In genomic region chr3:5192568-5193319, GRCh38 we compare ENCODE assay signal across 10 cellular contexts. TPM values are rescaled to one million over a fixed set of nuclear protein-coding genes. Genes with fewer than 3 reads are reported as not detected.
A peak's percentile ranks its signal among the peaks of the same experiment; 100 is the strongest.
DNase-seq lines count a peak whose midpoint lies in the region; ATAC-seq and TF ChIP-seq lines count a peak whose summit lies in the region.
"Had no signal": no experiment of that assay in that cellular context is flagged by ENCODE, and none has a peak within 500 bp of the region (broad histone marks: within the 10 kb centered on the region; RNA-seq: fewer than 3 reads in every experiment).

No MANE protein-coding gene starts in this region.

- TF ChIP-seq CTCF in Loucy (conservative IDR thresholded peaks at IDR 0.05; ENCODE audit: low read length) = no peak
- TF ChIP-seq CTCF in heart left ventricle (IDR thresholded peaks at IDR 0.05) = no peak

- POLR2A ChIA-PET in activated CD4-positive, alpha-beta memory T cell treated with anti-CD3 and anti-CD28 coated beads for 36 hours (lab: Charles Lee) = interaction anchor here (1.0 to 8.4 kb wide), 4 partner anchors 68 to 349 kb away, joined by 4 to 119 read pairs (median 6); partner anchors contain the start of genes ARL8B and BHLHE40

- H3K27ac ChIP-seq in BLaER1 treated with 17β-estradiol and CSF1 and Interleukin-3, amounts not matched to agents 10 nM and 100 nM = peak overlapping the region; percentile 98 to 100 (median 100); a peak in 21 of 22 replicates
- H3K27ac ChIP-seq in heart left ventricle = peak overlapping the region in 1 of 12 donors; percentile 68
- H3K27ac ChIP-seq: thyroid gland had no signal

- no peaks in the 10 kb centered on the region for H3K27me3 ChIP-seq in BLaER1 treated with 17β-estradiol and CSF1 and Interleukin-3, amounts not matched to agents 10 nM and 100 nM
- H3K27me3 ChIP-seq in Loucy (ENCODE audit: insufficient read depth, low read length, poor library complexity, severe bottlenecking) (peaks cover 5% of the 10 kb centered on the region), heart left ventricle (no peaks in the 10 kb centered on the region)
- H3K27me3 ChIP-seq: thyroid gland had no signal

- peaks cover 49 to 73% (median 67%) of the 10 kb centered on the region in 10 experiments for H3K4me1 ChIP-seq in BLaER1 treated with 17β-estradiol and CSF1 and Interleukin-3, amounts not matched to agents 10 nM and 100 nM
- H3K4me1 ChIP-seq in Loucy (ENCODE audit: insufficient read depth, low read length, poor library complexity, severe bottlenecking) (peaks cover 79% of the 10 kb centered on the region), heart left ventricle (peaks cover 0 to 91% (median 32%) of the 10 kb centered on the region in 12 donors)

- H2AFZ ChIP-seq in Loucy (ENCODE audit: low read length) = no peak overlapping the region
- H2AFZ ChIP-seq: GM23338 had no signal

- peak overlapping the region; percentile 74 for H3K4me3 Mint-ChIP-seq in activated CD4-positive, alpha-beta memory T cell treated with anti-CD3 and anti-CD28 coated beads for 36 hours
- peak overlapping the region in 2 of 5 donors; percentile 12 to 33 for H3K4me3 Mint-ChIP-seq in immature natural killer cell
- H3K4me3 Mint-ChIP-seq: GM23338 had no signal

- peak overlapping the region; percentile 98 for H3K27ac Mint-ChIP-seq in activated CD4-positive, alpha-beta memory T cell treated with anti-CD3 and anti-CD28 coated beads for 36 hours
- peak overlapping the region; percentile 44 to 76 (median 66) for H3K27ac Mint-ChIP-seq in immature natural killer cell
- H3K27ac Mint-ChIP-seq: GM23338 had no signal

- peak; percentile 75 for DNase-seq in activated CD4-positive, alpha-beta memory T cell treated with anti-CD3 and anti-CD28 coated beads for 36 hours
- DNase-seq in immature natural killer cell (no peak), heart left ventricle (no peak), occipital lobe (lab: John Stamatoyannopoulos, UW) (no peak), NCI-H524 (lab: John Stamatoyannopoulos, UW) (no peak)
- DNase-seq: thyroid gland had no signal

- H3K9me2 ChIP-seq in Loucy (replicated peaks; ENCODE audit: low read depth, low read length) = no peaks in the 10 kb centered on the region

- intact Hi-C loops in activated CD4-positive, alpha-beta memory T cell treated with anti-CD3 and anti-CD28 coated beads for 36 hours (cut with micrococcal nuclease) = no loop called here
- intact Hi-C loops in heart left ventricle (cut with DNase I) = no loop called here

- H3K4me2 ChIP-seq in BLaER1 treated with 17β-estradiol and CSF1 and Interleukin-3, amounts not matched to agents 10 nM and 100 nM = peak overlapping the region; percentile 83 to 98 (median 92)
- H3K4me2 ChIP-seq in Loucy (ENCODE audit: low read depth, low read length, poor library complexity, severe bottlenecking) = peak overlapping the region; percentile 74
- H3K4me2 ChIP-seq: GM23338 had no signal

- CTCF ChIA-PET in activated CD4-positive, alpha-beta memory T cell treated with anti-CD3 and anti-CD28 coated beads for 36 hours (lab: Charles Lee) = interaction anchor here (0.7 to 2.5 kb wide), 5 partner anchors 9 to 841 kb away, joined by 3 to 14 read pairs (median 3); partner anchors contain the start of gene ARL8B

- H3K9me3 ChIP-seq in BLaER1 treated with 17β-estradiol and CSF1 and Interleukin-3, amounts not matched to agents 10 nM and 100 nM (replicated peaks in 1 of 11) = no peaks in the 10 kb centered on the region
- H3K9me3 ChIP-seq in Loucy (ENCODE audit: insufficient read depth, low read depth, low read length) (no peaks in the 10 kb centered on the region), heart left ventricle (no peaks in the 10 kb centered on the region)
- H3K9me3 ChIP-seq: thyroid gland had no signal

- H3F3A ChIP-seq in Loucy (ENCODE audit: low read depth) = 0 out of 2 replicates have a peak, but pooled peaks cover 8% of the 10 kb centered on the region

- H3K4me3 ChIP-seq in BLaER1 treated with 17β-estradiol and CSF1 and Interleukin-3, amounts not matched to agents 10 nM and 100 nM = peak overlapping the region; percentile 97 to 100 (median 99)
- peak overlapping the region; percentile 73 for H3K4me3 ChIP-seq in Loucy (ENCODE audit: low read length, poor library complexity, severe bottlenecking)
- no peak overlapping the region for H3K4me3 ChIP-seq in heart left ventricle
- H3K4me3 ChIP-seq: GM23338, thyroid gland had no signal

- peaks cover 20 to 97% (median 75%) of the 10 kb centered on the region in 11 experiments; a peak in 20 of 22 replicates for H4K20me1 ChIP-seq in BLaER1 treated with 17β-estradiol and CSF1 and Interleukin-3, amounts not matched to agents 10 nM and 100 nM
- H4K20me1 ChIP-seq in Loucy (ENCODE audit: insufficient read depth, low read length, poor library complexity, severe bottlenecking) = peaks cover 78% of the 10 kb centered on the region

- peaks cover 99% of the 10 kb centered on the region for H3K79me2 ChIP-seq in Loucy (ENCODE audit: insufficient read depth, low read length)

- peaks cover 68% of the 10 kb centered on the region for H3K4me1 Mint-ChIP-seq in activated CD4-positive, alpha-beta memory T cell treated with anti-CD3 and anti-CD28 coated beads for 36 hours (ENCODE audit: low read depth)
- H3K4me1 Mint-ChIP-seq in immature natural killer cell = peaks cover 81 to 88% of the 10 kb centered on the region in 2 donors

- H3K9ac ChIP-seq in BLaER1 treated with 17β-estradiol and CSF1 and Interleukin-3, amounts not matched to agents 10 nM and 100 nM = peak overlapping the region; percentile 98 to 100 (median 100); a peak in 21 of 22 replicates
- peak overlapping the region; percentile 49 for H3K9ac ChIP-seq in Loucy (ENCODE audit: low read depth, low read length, poor library complexity, severe bottlenecking)

- H3K36me3 ChIP-seq in BLaER1 treated with 17β-estradiol and CSF1 and Interleukin-3, amounts not matched to agents 10 nM and 100 nM = peaks cover 4 to 93% (median 78%) of the 10 kb centered on the region in 11 experiments; a peak in 21 of 22 replicates
- H3K36me3 ChIP-seq in Loucy (ENCODE audit: insufficient read depth, low read length) (peaks cover 6% of the 10 kb centered on the region), heart left ventricle (peaks cover 0 to 12% (median 0%) of the 10 kb centered on the region in 9 donors)
- H3K36me3 ChIP-seq: thyroid gland had no signal

- ATAC-seq in GM21529 (IDR thresholded peaks at IDR 0.05; ENCODE audit: unreplicated experiment) (no peak), heart left ventricle (no peak)
- ATAC-seq: GM23338 had no signal

- no peaks in the 10 kb centered on the region for H3K27me3 Mint-ChIP-seq in activated CD4-positive, alpha-beta memory T cell treated with anti-CD3 and anti-CD28 coated beads for 36 hours
- H3K27me3 Mint-ChIP-seq in immature natural killer cell (ENCODE audit: low read depth in 3 of 3) = peaks cover 0 to 10% (median 7%) of the 10 kb centered on the region in 3 donors

- no peak for TF ChIP-seq POLR2A in heart left ventricle (IDR thresholded peaks at IDR 0.05)

- no peaks in the 10 kb centered on the region for H3K9me3 Mint-ChIP-seq in activated CD4-positive, alpha-beta memory T cell treated with anti-CD3 and anti-CD28 coated beads for 36 hours
- no peaks in the 10 kb centered on the region for H3K9me3 Mint-ChIP-seq in immature natural killer cell
- H3K9me3 Mint-ChIP-seq: GM23338 had no signal

- 93 to 100% (median 95%) methylated on average over 3 of the region's 3 CpGs for WGBS in heart left ventricle, 4 donors

- peaks cover 80% of the 10 kb centered on the region for H3K36me3 Mint-ChIP-seq in activated CD4-positive, alpha-beta memory T cell treated with anti-CD3 and anti-CD28 coated beads for 36 hours
- peaks cover 0 to 5% (median 0%) of the 10 kb centered on the region in 3 donors for H3K36me3 Mint-ChIP-seq in immature natural killer cell

RNA-seq across cellular contexts. Expression of gene EDEM1, which starts 5.2 kb away (rescaled TPM):
- total RNA-seq in activated CD4-positive, alpha-beta memory T cell treated with anti-CD3 and anti-CD28 coated beads for 36 hours = 100 to 1,000 TPM; 192 to 203 TPM
- 10 to 100 TPM; 15.3 to 29.3 (median 24.0) TPM for polyA plus RNA-seq in immature natural killer cell
- 10 to 100 TPM in 5 of 9 donors, 1 to 10 TPM in 4; 6.8 to 24.6 (median 10.9) TPM for total RNA-seq in heart left ventricle
- polyA plus RNA-seq in heart left ventricle = 1 to 10 TPM; 1.9 to 8.4 TPM
- 8.4 TPM for total RNA-seq in occipital lobe

Comparison
In these comparisons a context has a peak if more than half of its experiments do, and no peak if none do; other contexts are left out.
1. H3K4me3 ChIP-seq: peak in BLaER1 treated with 17β-estradiol and CSF1 and Interleukin-3, amounts not matched to agents 10 nM and 100 nM (10 of 10) and Loucy (single experiment); none in heart left ventricle (0 of 12).
2. RNA of gene EDEM1, which starts 5.2 kb away (total RNA-seq): 192 to 203 TPM in activated CD4-positive, alpha-beta memory T cell treated with anti-CD3 and anti-CD28 coated beads for 36 hours; 6.8 to 24.6 TPM in heart left ventricle and 8.4 TPM in occipital lobe (single experiment); every median in the first group is over 4 times any median in the second.